Comparison of ENCODE assay signal across 18 cellular contexts in the genomic region with DNA sequence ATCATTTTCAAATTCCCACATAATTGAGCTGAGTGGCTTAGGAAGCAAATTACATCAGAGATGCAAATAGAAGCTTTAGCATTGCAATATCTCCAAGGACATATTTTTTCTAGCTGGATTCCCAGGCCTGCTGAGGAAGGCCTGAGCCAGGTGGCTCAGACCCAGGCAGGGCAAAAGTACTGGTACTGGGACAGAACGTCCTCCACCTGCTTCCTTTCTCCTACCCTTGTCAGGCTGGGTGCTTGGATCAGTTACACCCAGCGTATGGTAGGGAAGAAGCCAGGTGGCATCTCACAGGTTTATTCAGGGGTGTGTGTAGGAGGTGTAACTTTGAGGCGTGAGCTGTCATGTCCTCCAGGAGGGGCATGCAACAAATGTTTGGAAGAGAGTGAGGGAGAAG.
"Had no signal": no experiment of that assay in that cellular context is flagged by ENCODE, and none has a peak within 500 bp of the region (broad histone marks: within the 10 kb centered on the region; RNA-seq: fewer than 3 reads in every experiment).

No MANE protein-coding gene starts in this region.

- H3K4me1 ChIP-seq: foreskin keratinocyte had no signal

- DNase-seq: activated CD4-positive, alpha-beta memory T cell treated with anti-CD3 and anti-CD28 coated beads for 36 hours; activated CD4-positive, alpha-beta T cell treated with anti-CD3 and anti-CD28 coated beads for 4 hours; activated naive CD8-positive, alpha-beta T cell treated with anti-CD3 and anti-CD28 coated beads for 36 hours; activated T-cell treated with anti-CD3 and anti-CD28 coated beads for 4 hours; amniotic stem cell; foreskin keratinocyte; glutamatergic neuron; kidney; mesendoderm; naive thymus-derived CD4-positive, alpha-beta T cell; stimulated activated CD8-positive, alpha-beta memory T cell treated with anti-CD3 and anti-CD28 coated beads, Interleukin-4, amount 100 ng/mL, for 48 hours; stimulated activated naive CD8-positive, alpha-beta T cell treated with anti-CD3 and anti-CD28 coated beads, Interleukin-15, Interleukin-2, amounts not matched to agents 100 U/mL and 50 U/mL, for 24 hours; T-helper 17 cell; tibial artery had no signal

- H3K36me3 ChIP-seq: cardiac muscle cell, neutrophil, tibial artery had no signal

- ATAC-seq: foreskin keratinocyte; naive thymus-derived CD4-positive, alpha-beta T cell; stimulated activated naive CD8-positive, alpha-beta T cell treated with anti-CD3 and anti-CD28 coated beads, Interleukin-15, Interleukin-2, amounts not matched to agents 100 U/mL and 50 U/mL, for 24 hours; T-helper 17 cell had no signal

- H3K9me3 ChIP-seq: neutrophil, tibial artery had no signal

- H3K27me3 ChIP-seq: cardiac muscle cell, foreskin keratinocyte, tibial artery had no signal

- H3K27ac ChIP-seq: cardiac muscle cell, coronary artery, foreskin keratinocyte, neutrophil, parathyroid adenoma, tibial artery had no signal

- H3K4me3 ChIP-seq: cardiac muscle cell, coronary artery, tibial artery had no signal
